8 cellular contexts compared by ENCODE assay signal in the genomic region with DNA sequence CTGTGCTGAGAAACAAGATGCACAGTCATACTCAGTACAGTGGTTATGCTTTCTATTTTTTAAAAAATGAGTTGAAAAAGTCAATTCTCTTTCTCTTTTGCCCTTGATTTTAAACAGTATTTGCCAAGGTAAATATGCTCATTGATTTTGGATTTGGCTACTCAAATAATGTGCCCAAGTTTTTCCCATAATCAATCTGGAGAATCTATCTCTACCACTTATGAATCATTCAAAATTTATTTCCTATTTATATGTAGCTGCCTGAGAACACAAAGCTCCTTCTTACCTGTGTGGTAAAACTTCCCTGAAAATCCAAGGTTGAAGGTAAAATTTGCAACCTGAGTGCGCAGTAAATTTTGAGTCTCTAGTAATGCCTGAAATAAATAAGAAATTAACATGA.
"Had no signal": no experiment of that assay in that cellular context is flagged by ENCODE, and none has a peak within 500 bp of the region (broad histone marks: within the 10 kb centered on the region; RNA-seq: fewer than 3 reads in every experiment).

No MANE protein-coding gene starts in this region.

- H3K4me3 ChIP-seq: GM12878 had no signal

- DNase-seq: GDM1, GF-D8 had no signal

- ATAC-seq: GM12878 had no signal

- FAIRE-seq: G401.6, GM12878, GM12891, GM12892, GM18507, GM19239 had no signal
